In genomic region chr17:68205808-68206563, GRCh38 we compare ENCODE assay signal across 8 cellular contexts. TPM values are rescaled to one million over a fixed set of nuclear protein-coding genes. Genes with fewer than 3 reads are reported as not detected.
A peak's percentile ranks its signal among the peaks of the same experiment; 100 is the strongest.
DNase-seq lines count a peak whose midpoint lies in the region; ATAC-seq and TF ChIP-seq lines count a peak whose summit lies in the region.
"Not testable (repeated sequence)": the region's sequence is repeated elsewhere in the genome, so short reads cannot be mapped to it uniquely, and the experiment has no call there.

No MANE protein-coding gene starts in this region.

- 0% methylated on average over 5 of the region's 49 CpGs for WGBS in mammary epithelial cell (ENCODE audit: low coverage, missing lambda C conversion rate)
- no CpG with 5 or more reads among the region's 49 CpGs for WGBS in iPS DF 6.9 (ENCODE audit: insufficient coverage, insufficient read length)

- not testable (repeated sequence) for DNase-seq in A673 (ENCODE audit: low spot score); MG63; mammary epithelial cell; iPS DF 6.9 (ENCODE audit: low read depth, low spot score)
- DNase-seq in T-helper 17 cell (peak in 1 of 3 donors; percentile 20), posterior vena cava (ENCODE audit: low spot score) (peak; percentile 85)

- in situ Hi-C loops in mammary epithelial cell (cut with MboI; ENCODE audit: low sequenced_read_pairs in 2 of 2) = not testable (repeated sequence)

- TF ChIP-seq CTCF in A673 (conservative IDR thresholded peaks at IDR 0.05; ENCODE audit: low read depth, low read length); mammary epithelial cell (conservative IDR thresholded peaks at IDR 0.05 in 1 of 2, IDR thresholded peaks at IDR 0.05 in 1 of 2; ENCODE audit: extremely low read depth in 1 of 2, insufficient read depth in 1 of 2, low read depth in 1 of 2, low read length in 2 of 2): not testable (repeated sequence)

- peak overlapping the region; percentile 80 for H3K4me3 ChIP-seq in A673 (ENCODE audit: low read depth, low read length, poor library complexity, severe bottlenecking)
- peak overlapping the region; percentile 90 for H3K4me3 ChIP-seq in MG63
- peak overlapping the region; percentile 73 to 93 (median 82) for H3K4me3 ChIP-seq in mammary epithelial cell (replicated peaks in 1 of 3; ENCODE audit: insufficient read depth in 1 of 3, low read depth in 2 of 3, low read length in 3 of 3)
- H3K4me3 ChIP-seq in iPS DF 6.9 (ENCODE audit: low read length) = peak overlapping the region; percentile 64

- not testable (repeated sequence) for H3K27me3 ChIP-seq in A673 (replicated peaks; ENCODE audit: insufficient read depth, low read depth, low read length, poor library complexity); MG63; mammary epithelial cell (ENCODE audit: insufficient read depth, low read length)
- H3K27me3 ChIP-seq in iPS DF 6.9 (ENCODE audit: control insufficient read depth, insufficient read depth, low read length) = peaks cover 12% of the 10 kb centered on the region; the same call in 1 of the 2 replicates

- not testable (repeated sequence) for H3K4me1 ChIP-seq in A673 (ENCODE audit: insufficient read depth, low read length, poor library complexity, severe bottlenecking); mammary epithelial cell (ENCODE audit: insufficient read depth, low read length); iPS DF 6.9 (ENCODE audit: control insufficient read depth, insufficient read depth, low read length)

- dilution Hi-C loops in mammary epithelial cell (cut with HindIII; ENCODE audit: low sequenced_read_pairs) = not testable (repeated sequence)

- H3K27ac Mint-ChIP-seq in T-helper 17 cell = peak overlapping the region; percentile 97

- H3K4me2 ChIP-seq in mammary epithelial cell (ENCODE audit: insufficient read depth, low read depth, low read length) = peak overlapping the region; percentile 82

- H2AFZ ChIP-seq in mammary epithelial cell (ENCODE audit: low read depth, low read length) = peak overlapping the region; percentile 93

- H3K9me3 ChIP-seq in A673 (ENCODE audit: low read depth, low read length, poor library complexity, severe bottlenecking); MG63; T-helper 17 cell (ENCODE audit: control insufficient read depth, low read length, poor library complexity, severe bottlenecking); mammary epithelial cell (replicated peaks; ENCODE audit: insufficient read depth, low read length); iPS DF 6.9 (ENCODE audit: control insufficient read depth, insufficient read depth, low read length): not testable (repeated sequence)

- H4K20me1 ChIP-seq in mammary epithelial cell (ENCODE audit: insufficient read depth, low read length) = not testable (repeated sequence)

- H3K4me3 Mint-ChIP-seq in T-helper 17 cell = peak overlapping the region; percentile 96

- POLR2A ChIA-PET in A673 (lab: Charles Lee; ENCODE audit: low non-redundant PET) = interaction anchor here (0.7 kb wide), 1 partner anchor 87 kb away, joined by 5 read pairs; no protein-coding TSS in a partner anchor

- not testable (repeated sequence) for H3K79me2 ChIP-seq in mammary epithelial cell (ENCODE audit: insufficient read depth, low read length)

- CTCF ChIA-PET in A673 (lab: Charles Lee) = interaction anchor here (0.7 kb wide), 2 partner anchors 32 to 251 kb away, joined by 3 read pairs; partner anchors contain the start of gene WIPI1
- CTCF ChIA-PET in mammary epithelial cell (lab: Charles Lee; ENCODE audit: low non-redundant PET) = interaction anchor here (0.5 to 0.7 kb wide), 3 partner anchors 33 to 259 kb away, joined by 3 to 5 read pairs (median 4); no protein-coding TSS in a partner anchor

- not testable (repeated sequence) for BruUV-seq in A673 (replicated peaks; lab: Mats Ljungman, UMichigan); mammary epithelial cell (replicated peaks; lab: Mats Ljungman, UMichigan)

- H3K9ac ChIP-seq in mammary epithelial cell (ENCODE audit: insufficient read depth, low read length) = peak overlapping the region; percentile 58

- H3K27ac ChIP-seq in A673 (ENCODE audit: low read depth, low read length, poor library complexity, severe bottlenecking) = peak overlapping the region; percentile 48
- not testable (repeated sequence) for H3K27ac ChIP-seq in mammary epithelial cell (ENCODE audit: insufficient read depth, low read depth, low read length); iPS DF 6.9 (ENCODE audit: low read length)

- intact Hi-C loops in A673 (cut with micrococcal nuclease; ENCODE audit: unreplicated experiment) (loop anchor here (10.0 kb wide), 1 partner anchor 151 kb away; no protein-coding TSS in a partner anchor), mammary epithelial cell (cut with micrococcal nuclease) (loop anchor here (1.0 to 5.0 kb wide), 2 partner anchors 41 to 257 kb away; partner anchors contain the start of gene AMZ2)
- intact Hi-C loops in posterior vena cava (cut with DNase I) = not testable (repeated sequence)

- peaks cover 22% of the 10 kb centered on the region for H3K4me1 Mint-ChIP-seq in T-helper 17 cell

- ATAC-seq in GM18520 (IDR thresholded peaks at IDR 0.05; ENCODE audit: unreplicated experiment) (peak; percentile 4), HG02763 (IDR thresholded peaks at IDR 0.05; ENCODE audit: unreplicated experiment) (peak; percentile 32), T-helper 17 cell (peak; percentile 57)

- H3K27me3 Mint-ChIP-seq in T-helper 17 cell = not testable (repeated sequence)

- not testable (repeated sequence) for H3K36me3 ChIP-seq in A673 (ENCODE audit: insufficient read depth, low read length, poor library complexity, severe bottlenecking); MG63; mammary epithelial cell (ENCODE audit: insufficient read depth, low read length); iPS DF 6.9 (ENCODE audit: control insufficient read depth, insufficient read depth, low read length)

- H3K36me3 Mint-ChIP-seq in T-helper 17 cell (ENCODE audit: low read depth) = not testable (repeated sequence)

RNA-seq across cellular contexts. Expression of gene AMZ2, which starts 41.9 kb away (rescaled TPM):
- total RNA-seq in A673 (2021) (80.4 and 105 TPM in 2 replicates), T-helper 17 cell (10 to 100 TPM; 57.7 to 58.5 TPM), mammary epithelial cell (100 to 1,000 TPM in 1 of 2 donors, 10 to 100 TPM in 1; 96.4 to 124 TPM), posterior vena cava (10 to 100 TPM; 43.4 to 58.9 TPM)
- total RNA-seq in MG63 (2014; rRNA removed; shearing (Covaris generic); ENCODE audit: low replicate concordance) = 174 and 187 TPM in 2 replicates
- polyA plus RNA-seq in mammary epithelial cell = 83.9 TPM
- 51.2 TPM for polyA minus RNA-seq in mammary epithelial cell

Comparison
In these comparisons a context has a peak if more than half of its experiments do, and no peak if none do; other contexts are left out.
1. ATAC-seq: peak in every context shown above with its lines; median percentile 57 in T-helper 17 cell; 32 in HG02763; 4 in GM18520.